20 cellular contexts compared by ENCODE assay signal in genomic region chr20:6845141-6845540, GRCh38.
"Had no signal": no experiment of that assay in that cellular context is flagged by ENCODE, and none has a peak within 500 bp of the region (broad histone marks: within the 10 kb centered on the region; RNA-seq: fewer than 3 reads in every experiment).

No MANE protein-coding gene starts in this region.

- H3K27me3 ChIP-seq: MG63, SJSA1 had no signal

- H3K9me3 ChIP-seq: MG63, SJSA1 had no signal

- H3K4me1 ChIP-seq: SJSA1 had no signal

- H3K36me3 ChIP-seq: MG63, SJSA1 had no signal

- DNase-seq: IMR-90, Karpas-422, KG1, MG63, NCI-H1092 treated with DMSO at 0.1 percent for 48 hours, NCI-H1436, NCI-H187, NCI-H2029, NCI-H2081 treated with DMSO at 0.1 percent for 48 hours, NCI-H2171, NCI-H345, NCI-H446 treated with DMSO at 0.1 percent for 48 hours, NCI-H510A treated with DMSO at 0.1 percent for 48 hours, NCI-H526, NCI-H748 treated with DMSO at 0.1 percent for 48 hours, Right ventricle myocardium superior, RPMI8226, SIG-M5 had no signal

- H3K4me3 ChIP-seq: MG63, SJSA1, SK-N-MC had no signal

- H3K27ac ChIP-seq: SJSA1, SK-N-MC had no signal
